Comparison of ENCODE assay signal across 28 cellular contexts in genomic region chr5:177569894-177570293, GRCh38.
"Had no signal": no experiment of that assay in that cellular context is flagged by ENCODE, and none has a peak within 500 bp of the region (broad histone marks: within the 10 kb centered on the region; RNA-seq: fewer than 3 reads in every experiment).

No MANE protein-coding gene starts in this region.

- FAIRE-seq: endometrium, endothelial cell of umbilical vein, frontal cortex had no signal

- H3K27me3 ChIP-seq: colonic mucosa, dorsolateral prefrontal cortex, esophagus muscularis mucosa, foreskin keratinocyte, gastrocnemius medialis, hepatocyte had no signal

- H2AFZ ChIP-seq: hepatocyte had no signal

- H3K4me3 ChIP-seq: colonic mucosa, coronary artery, dorsolateral prefrontal cortex, esophagus muscularis mucosa, esophagus squamous epithelium, gastrocnemius medialis, gastroesophageal sphincter, heart left ventricle, heart right ventricle, hepatocyte had no signal

- H3K79me2 ChIP-seq: hepatocyte had no signal

- DNase-seq: colonic mucosa; cortex of kidney; dermis blood vessel endothelial cell; dorsolateral prefrontal cortex; effector CD4-positive, alpha-beta T cell; effector CD8-positive, alpha-beta T cell; effector memory CD4-positive, alpha-beta T cell; effector memory CD8-positive, alpha-beta T cell; endodermal cell; erythroblast; esophagus squamous epithelium; foreskin fibroblast; foreskin keratinocyte; foreskin melanocyte; gastrocnemius medialis; glutamatergic neuron; head of caudate nucleus; heart left ventricle; heart right ventricle had no signal

- H3K4me1 ChIP-seq: colonic mucosa, esophagus muscularis mucosa, gastrocnemius medialis, gastroesophageal sphincter, heart left ventricle, heart right ventricle had no signal

- H3K9me3 ChIP-seq: colonic mucosa, esophagus muscularis mucosa, esophagus squamous epithelium, gastrocnemius medialis, gastroesophageal sphincter, heart left ventricle had no signal

- H3K4me2 ChIP-seq: hepatocyte had no signal

- H3K36me3 ChIP-seq: colonic mucosa, esophagus muscularis mucosa, esophagus squamous epithelium, gastrocnemius medialis, gastroesophageal sphincter, heart left ventricle, heart right ventricle had no signal

- ATAC-seq: effector memory CD8-positive, alpha-beta T cell; esophagus mucosa; foreskin keratinocyte; gastrocnemius medialis; gastroesophageal sphincter; heart left ventricle; heart right ventricle had no signal

- H3K27ac ChIP-seq: colonic mucosa, coronary artery, dorsolateral prefrontal cortex, epithelial cell of prostate, esophagus muscularis mucosa, esophagus squamous epithelium, foreskin keratinocyte, gastrocnemius medialis, gastroesophageal sphincter, heart left ventricle, heart right ventricle, hepatocyte had no signal
